ENCODE assay signal across 18 cellular contexts in genomic region chr6:56334937-56335336, GRCh38.
DNase-seq lines count a peak whose midpoint lies in the region; ATAC-seq, FAIRE-seq and TF ChIP-seq lines count a peak whose summit lies in the region.
"Had no signal": no experiment of that assay in that cellular context is flagged by ENCODE, and none has a peak within 500 bp of the region (broad histone marks: within the 10 kb centered on the region; RNA-seq: fewer than 3 reads in every experiment).

No MANE protein-coding gene starts in this region.

- TF ChIP-seq POLR2A in endothelial cell of umbilical vein (IDR thresholded peaks at IDR 0.05; ENCODE audit: low read depth, low read length), result no peak

- FAIRE-seq in endothelial cell of umbilical vein (lab: Jason Lieb, UNC), result peak; percentile 8
- FAIRE-seq: islet of Langerhans had no signal

- no peaks in the 10 kb centered on the region for H3K9me1 ChIP-seq in endothelial cell of umbilical vein (replicated peaks; ENCODE audit: control insufficient read depth, extremely low read depth, insufficient read depth, low read length)

- H3K79me2 ChIP-seq in endothelial cell of umbilical vein (ENCODE audit: control insufficient read depth, insufficient read depth, low read length) (no peaks in the 10 kb centered on the region), osteoblast (ENCODE audit: insufficient read depth, low read length) (no peaks in the 10 kb centered on the region)

- H3K36me3 ChIP-seq in endothelial cell of umbilical vein (ENCODE audit: control insufficient read depth in 2 of 2, extremely low read depth in 1 of 2, insufficient read depth in 2 of 2, low read length in 2 of 2), result no peaks in the 10 kb centered on the region
- no peaks in the 10 kb centered on the region for H3K36me3 ChIP-seq in osteoblast (ENCODE audit: insufficient read depth, low read length)
- H3K36me3 ChIP-seq: BE2C, neutrophil, transverse colon had no signal

- CTCF ChIA-PET in endothelial cell of umbilical vein (lab: Charles Lee), result interaction anchor here (2.1 kb wide), 1 partner anchor 260 kb away, joined by 6 read pairs; no protein-coding TSS in a partner anchor

- no peak overlapping the region for H3K4me3 ChIP-seq in endothelial cell of umbilical vein (replicated peaks in 1 of 3; ENCODE audit: insufficient read depth in 1 of 3, low read depth in 1 of 3, low read length in 3 of 3)
- no peak overlapping the region for H3K4me3 ChIP-seq in osteoblast (ENCODE audit: insufficient read depth, low read length)
- H3K4me3 ChIP-seq: SK-N-MC, transverse colon had no signal

- BruUV-seq in endothelial cell of umbilical vein (replicated peaks; lab: Mats Ljungman, UMichigan), result no TSS peak

- POLR2A ChIA-PET in endothelial cell of umbilical vein (lab: Charles Lee), result no interaction called here

- TF ChIP-seq CTCF in endothelial cell of umbilical vein (IDR thresholded peaks at IDR 0.05; ENCODE audit: extremely low read depth in 1 of 2, insufficient read depth in 1 of 2, low read depth in 1 of 2, low read length in 2 of 2), result no peak
- TF ChIP-seq CTCF in osteoblast (IDR thresholded peaks at IDR 0.05; ENCODE audit: extremely low read depth, low read depth, low read length), result no peak

- dilution Hi-C loops in endothelial cell of umbilical vein (cut with MboI; ENCODE audit: extremely low pct_ligation_motif_present, low sequenced_read_pairs), result no loop called here

- H2AFZ ChIP-seq in endothelial cell of umbilical vein (ENCODE audit: low read depth, low read length), result peak overlapping the region; percentile 18
- H2AFZ ChIP-seq in osteoblast (ENCODE audit: low read length), result no peak overlapping the region

- H3K27ac ChIP-seq in endothelial cell of umbilical vein (ENCODE audit: insufficient read depth, low read depth, low read length) (peak overlapping the region; percentile 75), osteoblast (ENCODE audit: low read depth, low read length) (peak overlapping the region; percentile 88)
- H3K27ac ChIP-seq: neutrophil, SK-N-MC, transverse colon had no signal

- no peaks in the 10 kb centered on the region for H4K20me1 ChIP-seq in endothelial cell of umbilical vein (replicated peaks; ENCODE audit: control insufficient read depth, extremely low read depth, insufficient read depth, low read length)
- H4K20me1 ChIP-seq in osteoblast (ENCODE audit: insufficient read depth, low read length), result no peaks in the 10 kb centered on the region

- no peaks in the 10 kb centered on the region for H3K27me3 ChIP-seq in endothelial cell of umbilical vein (ENCODE audit: control insufficient read depth in 2 of 2, insufficient read depth in 2 of 2, low read length in 2 of 2)
- H3K27me3 ChIP-seq in osteoblast (ENCODE audit: insufficient read depth, low read length), result no peaks in the 10 kb centered on the region
- H3K27me3 ChIP-seq: BE2C, neutrophil, transverse colon had no signal

- H3K9me3 ChIP-seq in endothelial cell of umbilical vein (replicated peaks; ENCODE audit: control insufficient read depth, insufficient read depth, low read length), result no peaks in the 10 kb centered on the region
- H3K9me3 ChIP-seq in osteoblast (ENCODE audit: low read depth, low read length), result no peaks in the 10 kb centered on the region
- H3K9me3 ChIP-seq: BE2C, neutrophil, transverse colon had no signal

- intact Hi-C loops in endothelial cell of umbilical vein (cut with micrococcal nuclease), result no loop called here

- ATAC-seq in left lobe of liver, result no peak
- ATAC-seq: stimulated activated effector memory CD8-positive, alpha-beta T cell treated with anti-CD3 and anti-CD28 coated beads, Interleukin-12 subunit alpha, Interleukin-12 subunit beta, amount 100 ng/mL, for 72 hours had no signal

- DNase-seq in ELR (ENCODE audit: low read depth) (peak; percentile 93), RPMI7951 (ENCODE audit: low read depth) (peak; percentile 66), endothelial cell of umbilical vein (ENCODE audit: low read depth, low spot score) (peak; percentile 73), osteoblast (ENCODE audit: insufficient read length, low spot score, missing footprints) (no peak), left lobe of liver (ENCODE audit: low spot score) (no peak), activated gamma-delta T cell (lab: John Stamatoyannopoulos, UW) (no peak), germinal center (ENCODE audit: low spot score) (no peak)
- no peak for DNase-seq in central memory CD4-positive, alpha-beta T cell
- DNase-seq: activated CD4-positive, alpha-beta memory T cell treated with anti-CD3 and anti-CD28 coated beads for 36 hours; BE2C; glutamatergic neuron; H9; KBM-7; transverse colon had no signal

- peaks cover 16% of the 10 kb centered on the region for H3K4me1 ChIP-seq in endothelial cell of umbilical vein (ENCODE audit: control insufficient read depth, extremely low read depth, insufficient read depth, low read length)
- H3K4me1 ChIP-seq in osteoblast (ENCODE audit: insufficient read depth, low read length), result peaks cover 24% of the 10 kb centered on the region
- H3K4me1 ChIP-seq: BE2C, transverse colon had no signal

- H3K4me2 ChIP-seq in endothelial cell of umbilical vein (ENCODE audit: insufficient read depth, low read length) (no peak overlapping the region), osteoblast (ENCODE audit: insufficient read depth, low read length) (peak overlapping the region; percentile 26)

- no peak overlapping the region for H3K9ac ChIP-seq in endothelial cell of umbilical vein (replicated peaks; ENCODE audit: extremely low read depth, insufficient read depth, low read length)

TF ChIP-seq in endothelial cell of umbilical vein, 7 proteins besides CTCF, POLR2A, EP300 and RAD21:
- no peak for TF ChIP-seq POLR2AphosphoS5 (IDR thresholded peaks at IDR 0.05; ENCODE audit: insufficient read depth, low read depth, low read length)
- TF ChIP-seq, protein P1, sequence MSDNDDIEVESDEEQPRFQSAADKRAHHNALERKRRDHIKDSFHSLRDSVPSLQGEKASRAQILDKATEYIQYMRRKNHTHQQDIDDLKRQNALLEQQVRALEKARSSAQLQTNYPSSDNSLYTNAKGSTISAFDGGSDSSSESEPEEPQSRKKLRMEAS (IDR thresholded peaks at IDR 0.05; ENCODE audit: insufficient read depth, insufficient read length), result no peak
- peak; percentile 92 for TF ChIP-seq FOS (IDR thresholded peaks at IDR 0.05; ENCODE audit: borderline replicate concordance, insufficient read depth, low read length)
- no peak for TF ChIP-seq JUN (IDR thresholded peaks at IDR 0.05; ENCODE audit: borderline replicate concordance, insufficient read depth, insufficient read length, low read depth)
- TF ChIP-seq MYC (IDR thresholded peaks at IDR 0.05; ENCODE audit: low read depth, low read length), result no peak
- no peak for TF ChIP-seq GATA2 (IDR thresholded peaks at IDR 0.05; ENCODE audit: insufficient read depth, insufficient read length, low read depth, low read length)
- TF ChIP-seq EZH2 (IDR thresholded peaks at IDR 0.05; ENCODE audit: borderline replicate concordance, low read depth, low read length, severe bottlenecking), result no peak

Comparison
In these comparisons a context has a peak if more than half of its experiments do, and no peak if none do; other contexts are left out.
1. DNase-seq: peak in ELR (single experiment), RPMI7951 (single experiment) and endothelial cell of umbilical vein (single experiment); none in osteoblast (single experiment), left lobe of liver (single experiment), activated gamma-delta T cell (single experiment), germinal center (single experiment) and central memory CD4-positive, alpha-beta T cell (single experiment).